Comparison of ENCODE assay signal across 1 cellular context in the genomic region with DNA sequence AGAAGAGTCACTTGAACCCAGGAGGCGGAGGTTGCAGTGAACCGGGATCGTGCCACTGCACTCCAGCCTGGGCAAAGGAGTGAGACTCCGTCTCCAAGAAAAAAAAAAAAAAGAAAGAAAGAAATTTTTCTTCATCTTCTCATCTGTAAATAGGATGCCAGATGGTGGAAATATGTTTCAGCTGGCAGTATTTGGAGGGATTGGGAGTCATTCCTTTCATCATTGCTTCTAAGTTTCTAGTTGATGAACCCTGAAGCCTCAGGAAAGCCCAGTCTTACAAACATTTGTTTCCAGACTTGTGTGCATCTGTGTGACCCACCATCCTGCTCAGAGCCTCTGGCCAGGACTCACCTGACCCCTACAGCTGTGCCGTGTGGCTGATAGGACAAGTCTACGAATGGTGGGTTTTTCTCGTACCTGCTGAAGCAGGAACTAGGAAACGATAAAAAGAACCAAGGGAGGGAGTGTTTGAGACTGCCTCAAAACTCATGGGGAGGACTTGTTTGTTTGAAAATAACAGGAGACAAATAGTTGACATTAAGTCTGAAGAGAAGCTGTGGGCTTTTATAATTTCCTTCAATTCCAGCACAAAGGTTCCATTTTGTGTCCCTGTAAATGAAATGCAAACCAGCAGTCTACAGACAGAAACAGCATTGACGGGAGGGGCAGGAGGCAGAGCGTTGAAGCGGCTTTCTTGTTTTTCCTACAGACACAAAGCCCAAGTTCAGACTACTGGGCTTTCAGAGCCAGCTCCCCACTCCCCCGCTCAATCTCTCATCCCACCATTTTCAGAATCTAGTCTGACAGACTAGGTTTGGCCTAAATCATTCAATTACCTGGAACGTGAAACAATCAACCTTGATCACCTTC.
TF ChIP-seq lines count a peak whose summit lies in the region.

No MANE protein-coding gene starts in this region.

TF ChIP-seq in IMR-90, 13 proteins besides CTCF, POLR2A, EP300 and RAD21:
- TF ChIP-seq RCOR1 (IDR thresholded peaks at IDR 0.05; ENCODE audit: insufficient replicate concordance, low read length) (no peak), SMC3 (IDR thresholded peaks at IDR 0.05; ENCODE audit: low read depth, low read length) (no peak), ELK1 (IDR thresholded peaks at IDR 0.05; ENCODE audit: borderline replicate concordance, low read depth, low read length) (no peak), CEBPB (IDR thresholded peaks at IDR 0.05; ENCODE audit: low read depth, low read length) (no peak), RFX5 (IDR thresholded peaks at IDR 0.05; ENCODE audit: low read depth, low read length) (no peak), MXI1 (IDR thresholded peaks at IDR 0.05; ENCODE audit: borderline replicate concordance, low read depth, low read length) (no peak), CHD1 (IDR thresholded peaks at IDR 0.05; ENCODE audit: low read depth, low read length) (no peak), NFE2L2 (IDR thresholded peaks at IDR 0.05; ENCODE audit: low read depth, low read length) (no peak), MAFK (IDR thresholded peaks at IDR 0.05; ENCODE audit: low read depth, low read length) (no peak), BHLHE40 (IDR thresholded peaks at IDR 0.05; ENCODE audit: low read depth, low read length) (no peak)
- TF ChIP-seq, protein P1, sequence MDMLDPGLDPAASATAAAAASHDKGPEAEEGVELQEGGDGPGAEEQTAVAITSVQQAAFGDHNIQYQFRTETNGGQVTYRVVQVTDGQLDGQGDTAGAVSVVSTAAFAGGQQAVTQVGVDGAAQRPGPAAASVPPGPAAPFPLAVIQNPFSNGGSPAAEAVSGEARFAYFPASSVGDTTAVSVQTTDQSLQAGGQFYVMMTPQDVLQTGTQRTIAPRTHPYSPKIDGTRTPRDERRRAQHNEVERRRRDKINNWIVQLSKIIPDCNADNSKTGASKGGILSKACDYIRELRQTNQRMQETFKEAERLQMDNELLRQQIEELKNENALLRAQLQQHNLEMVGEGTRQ (IDR thresholded peaks at IDR 0.05; ENCODE audit: low read depth, low read length) = no peak
